ENCODE assay signal across 9 cellular contexts in genomic region chr11:65384301-65384889, GRCh38. TPM values are rescaled to one million over a fixed set of nuclear protein-coding genes. Genes with fewer than 3 reads are reported as not detected.
DNase-seq lines count a peak whose midpoint lies in the region; ATAC-seq, FAIRE-seq and TF ChIP-seq lines count a peak whose summit lies in the region.
"Had no signal": no experiment of that assay in that cellular context is flagged by ENCODE, and none has a peak within 500 bp of the region (broad histone marks: within the 10 kb centered on the region; RNA-seq: fewer than 3 reads in every experiment).

No MANE protein-coding gene starts in this region.

- WGBS in H1 (ENCODE audit: extremely low coverage in 1 of 2, insufficient coverage in 1 of 2, insufficient read length in 1 of 2, insufficient replicate concordance in 2 of 2, low coverage in 1 of 2, low lambda C conversion rate in 2 of 2, missing lambda C conversion rate in 1 of 2), 2 experiments = 85% methylated on average over 8 of the region's 8 CpGs; no CpG with 5 or more reads in 1 of the 2 experiments

- no peak overlapping the region for H2AFZ ChIP-seq in H1 (ENCODE audit: low read length)

- peaks cover 5% of the 10 kb centered on the region; the same call in 1 of the 2 replicates for H3K23me2 ChIP-seq in H1 (ENCODE audit: low read depth, low read length)

- H4K5ac ChIP-seq in H1 (ENCODE audit: insufficient read length, low read depth, low read length) = no peak overlapping the region

- intact Hi-C loops in CD4-positive, alpha-beta memory T cell (cut with micrococcal nuclease) = no loop called here

- no peaks in the 10 kb centered on the region for H3K27me3 ChIP-seq in CD4-positive, alpha-beta memory T cell (ENCODE audit: insufficient read depth, low read length)
- H3K27me3 ChIP-seq in SJSA1 (replicated peaks) (no peaks in the 10 kb centered on the region), H1 (replicated peaks in 1 of 4; ENCODE audit: control insufficient read depth in 3 of 4, extremely low read depth in 1 of 4, insufficient read depth in 3 of 4, low read length in 3 of 4) (0 out of 7 replicates have a peak, but pooled peaks cover 0 to 2% (median 0%) of the 10 kb centered on the region in 4 experiments), neutrophil (no peaks in the 10 kb centered on the region)

- peaks cover 12% of the 10 kb centered on the region for H3K36me3 ChIP-seq in CD4-positive, alpha-beta memory T cell (ENCODE audit: insufficient read depth, low read length)
- peaks cover 33% of the 10 kb centered on the region for H3K36me3 ChIP-seq in SJSA1
- no peaks in the 10 kb centered on the region for H3K36me3 ChIP-seq in H1 (ENCODE audit: control insufficient read depth in 2 of 4, insufficient read depth in 4 of 4, low read length in 3 of 4)
- H3K36me3 ChIP-seq in neutrophil = peaks cover 13% of the 10 kb centered on the region

- H3K4me1 ChIP-seq in CD4-positive, alpha-beta memory T cell (ENCODE audit: insufficient read depth, low read length) = peaks cover 80% of the 10 kb centered on the region
- H3K4me1 ChIP-seq in SJSA1 (replicated peaks) (peaks cover 84% of the 10 kb centered on the region), H1 (replicated peaks in 1 of 4; ENCODE audit: control insufficient read depth in 3 of 4, insufficient read depth in 4 of 4, low read length in 3 of 4) (peaks cover 0 to 12% (median 11%) of the 10 kb centered on the region in 4 experiments; a peak in 5 of 7 replicates), neutrophil (ENCODE audit: control insufficient read depth in 1 of 2, insufficient read depth in 1 of 2, low read depth in 1 of 2, low read length in 1 of 2) (peaks cover 41 to 58% of the 10 kb centered on the region in 2 experiments)

- H3K18ac ChIP-seq in H1 (ENCODE audit: extremely low read depth, low read length) = no peak overlapping the region

- H3K9ac ChIP-seq in H1 (replicated peaks in 1 of 4; ENCODE audit: extremely low read depth in 1 of 4, low read depth in 3 of 4, low read length in 3 of 4) = no peak overlapping the region

- no peaks in the 10 kb centered on the region for H3K9me3 ChIP-seq in CD4-positive, alpha-beta memory T cell (ENCODE audit: control insufficient read depth in 1 of 2, low read length in 2 of 2)
- H3K9me3 ChIP-seq in SJSA1 (replicated peaks) = peaks cover 3% of the 10 kb centered on the region; the same call in 1 of the 2 replicates
- H3K9me3 ChIP-seq in H1 (ENCODE audit: insufficient read depth in 2 of 2, low read depth in 1 of 2, low read length in 1 of 2) = no peaks in the 10 kb centered on the region
- H3K9me3 ChIP-seq in neutrophil = no peaks in the 10 kb centered on the region

- no peak for FAIRE-seq in H1 (lab: Jason Lieb, UNC)

- TF ChIP-seq RAD21 in H1 (IDR thresholded peaks at IDR 0.05 in 1 of 2, conservative IDR thresholded peaks at IDR 0.05 in 1 of 2; ENCODE audit: low read depth in 2 of 2, low read length in 2 of 2) = no peak

- H2AK5ac ChIP-seq in H1 (ENCODE audit: low read depth, low read length) = peak overlapping the region; percentile 82; the same call in 1 of the 2 replicates

- 0 out of 2 replicates have a peak overlapping the region, but pooled peaks have one; percentile 61 for H2BK15ac ChIP-seq in H1 (ENCODE audit: low read length)

- TF ChIP-seq EP300 in H1 (IDR thresholded peaks at IDR 0.05; ENCODE audit: borderline replicate concordance in 1 of 2, low read depth in 2 of 2, low read length in 2 of 2) = no peak

- no peak overlapping the region for H4K8ac ChIP-seq in H1 (ENCODE audit: extremely low read depth, insufficient read depth, low read length)

- peak overlapping the region; percentile 94 for H3K27ac ChIP-seq in CD4-positive, alpha-beta memory T cell (ENCODE audit: low read depth, low read length)
- H3K27ac ChIP-seq in SJSA1 (peak overlapping the region; percentile 92), H1 (ENCODE audit: low read depth, low read length) (no peak overlapping the region), neutrophil (peak overlapping the region; percentile 100)
- H3K27ac ChIP-seq: HL-60 had no signal

- H3K4me1 Mint-ChIP-seq in CD4-positive, alpha-beta memory T cell = peaks cover 31 to 85% (median 59%) of the 10 kb centered on the region in 4 donors

- H2BK5ac ChIP-seq in H1 (ENCODE audit: low read depth, low read length) = no peak overlapping the region

- no peak for TF ChIP-seq POLR2A in H1 (IDR thresholded peaks at IDR 0.05; ENCODE audit: control extremely low read depth in 1 of 2, low read depth in 2 of 2, low read length in 2 of 2)

- POLR2A ChIA-PET in CD4-positive, alpha-beta memory T cell (lab: Charles Lee; ENCODE audit: partially characterized antibody) = interaction anchor here (0.6 to 25.9 kb wide), 5 partner anchors 9 to 120 kb away, joined by 3 to 654 read pairs (median 4); partner anchors contain the start of genes MALAT1 and NEAT1
- POLR2A ChIA-PET in H1 (lab: Charles Lee; ENCODE audit: partially characterized antibody) = interaction anchor here (1.1 to 17.0 kb wide), 4 partner anchors 14 to 118 kb away, joined by 3 to 202 read pairs (median 8); partner anchors contain the start of genes MALAT1 and NEAT1

- H3K27ac Mint-ChIP-seq in CD4-positive, alpha-beta memory T cell = peak overlapping the region; percentile 94 to 99 (median 98)

- no peaks in the 10 kb centered on the region for H3K79me2 ChIP-seq in H1 (ENCODE audit: control insufficient read depth in 1 of 2, insufficient read depth in 2 of 2, low read length in 2 of 2)

- no peak overlapping the region for H4K91ac ChIP-seq in H1 (replicated peaks; ENCODE audit: insufficient read length, low read length)

- no peak for TF ChIP-seq CTCF in H1 (IDR thresholded peaks at IDR 0.05; ENCODE audit: control extremely low read depth in 1 of 3, insufficient read depth in 1 of 3, low read depth in 1 of 3, low read length in 3 of 3)
- TF ChIP-seq CTCF in neutrophil (IDR thresholded peaks at IDR 0.05) = no peak

- H3K4me3 ChIP-seq in CD4-positive, alpha-beta memory T cell (ENCODE audit: low read length in 2 of 2) = no peak overlapping the region
- H3K4me3 ChIP-seq in SJSA1 (no peak overlapping the region), H1 (ENCODE audit: extremely low read depth in 1 of 4, insufficient read depth in 2 of 4, low read depth in 3 of 4, low read length in 4 of 4) (no peak overlapping the region), neutrophil (ENCODE audit: low read depth in 1 of 2, low read length in 1 of 2) (no peak overlapping the region)

- no peak overlapping the region for H3K56ac ChIP-seq in H1 (replicated peaks; ENCODE audit: insufficient read length, low read depth, low read length)

- no peak overlapping the region for H3K23ac ChIP-seq in H1 (ENCODE audit: insufficient read length)

- DNase-seq in CD4-positive, alpha-beta memory T cell = peak in 3 of 5 donors; percentile 22 to 66 (median 32)
- DNase-seq in SJSA1 (ENCODE audit: low read depth in 1 of 2, low spot score in 2 of 2) (peak; percentile 52 to 55), H1 (ENCODE audit: low read depth in 1 of 2, low spot score in 2 of 2) (no peak), OCI-M2 (lab: John Stamatoyannopoulos, UW; ENCODE audit: unreplicated experiment) (no peak)

- H3K27me3 Mint-ChIP-seq in CD4-positive, alpha-beta memory T cell = no peaks in the 10 kb centered on the region

- H3K4ac ChIP-seq in H1 (replicated peaks; ENCODE audit: insufficient read length, low read depth, low read length) = no peak overlapping the region

- H4K20me1 ChIP-seq in H1 (replicated peaks in 1 of 2; ENCODE audit: control insufficient read depth in 1 of 2, insufficient read depth in 2 of 2, low read length in 2 of 2) = no peaks in the 10 kb centered on the region

- peak overlapping the region in 7 of 8 donors; percentile 61 to 90 (median 73) for H3K4me3 Mint-ChIP-seq in CD4-positive, alpha-beta memory T cell

- no peaks in the 10 kb centered on the region for H3K79me1 ChIP-seq in H1 (ENCODE audit: low read depth, low read length)

- H3K9me3 Mint-ChIP-seq in CD4-positive, alpha-beta memory T cell = peaks cover 0 to 1% (median 0%) of the 10 kb centered on the region in 8 donors

- no peak overlapping the region for H2BK12ac ChIP-seq in H1 (ENCODE audit: low read depth, low read length)

- H2BK120ac ChIP-seq in H1 (replicated peaks; ENCODE audit: low read depth, low read length) = no peak overlapping the region

- no peak overlapping the region for H2BK20ac ChIP-seq in H1 (ENCODE audit: low read length)

- peaks cover 5 to 18% of the 10 kb centered on the region in 2 donors for H3K36me3 Mint-ChIP-seq in CD4-positive, alpha-beta memory T cell

- H3K4me2 ChIP-seq in H1 (ENCODE audit: insufficient read depth in 1 of 2, low read depth in 2 of 2, low read length in 2 of 2) = no peak overlapping the region

- CTCF ChIA-PET in CD4-positive, alpha-beta memory T cell (lab: Charles Lee; ENCODE audit: partially characterized antibody) = interaction anchor here (1.4 to 6.3 kb wide), 2 partner anchors 31 to 124 kb away, joined by 3 to 75 read pairs; no protein-coding TSS in a partner anchor
- CTCF ChIA-PET in H1 (lab: Charles Lee; ENCODE audit: partially characterized antibody) = interaction anchor here (0.8 to 2.0 kb wide), 6 partner anchors 9 to 95 kb away, joined by 3 to 7 read pairs (median 5); no protein-coding TSS in a partner anchor

- no peak overlapping the region for H3K14ac ChIP-seq in H1 (ENCODE audit: insufficient read length)

- no peak for ATAC-seq in activated CD4-positive, CD25-positive, alpha-beta regulatory T cell treated with anti-CD3 and anti-CD28 coated beads, Interleukin-2, amount 50 U/mL, for 24 hours
- no peak for ATAC-seq in GM21367 (IDR thresholded peaks at IDR 0.05; ENCODE audit: unreplicated experiment)
- ATAC-seq in GM19452 (IDR thresholded peaks at IDR 0.05; ENCODE audit: unreplicated experiment) = no peak

RNA-seq across cellular contexts. Expression of gene SLC25A45, which starts 1.9 kb away (rescaled TPM):
- 10 to 100 TPM; 17.0 to 24.2 TPM for total RNA-seq in CD4-positive, alpha-beta memory T cell
- polyA plus RNA-seq in CD4-positive, alpha-beta memory T cell = 10 to 100 TPM in 1 of 2 donors, 1 to 10 TPM in 1; 7.2 to 15.0 TPM
- 3.1 and 5.3 TPM in 2 replicates for total RNA-seq in SJSA1 (2014; rRNA removed; shearing (Covaris generic))
- 0.54 and 0.61 TPM in 2 replicates for total RNA-seq in H1 (2021; fragmentation: NEBNext Ultra II Directional; extraction: Animal tissue kit (Norgen Biotek cat#: 25700))
- polyA plus RNA-seq in H1 (2011; rRNA removed) = 0.59 and 0.97 TPM in 2 replicates
- 0.76 TPM for polyA plus RNA-seq in H1 (2011; cell fraction: cytosol; rRNA removed)
- polyA plus RNA-seq in H1 (2011; cell fraction: nucleus; rRNA removed) = 3.3 TPM
- polyA plus RNA-seq in H1 (2012, experiment 1 of 2) = 0.67 to 1.3 TPM (median 1.0 TPM) in 4 replicates
- polyA plus RNA-seq in H1 (2012, experiment 2 of 2) = 0.37 TPM
- 0.95 TPM for polyA plus RNA-seq in H1 (2013, experiment 1 of 2)
- 1.1 TPM for polyA plus RNA-seq in H1 (2013, experiment 2 of 2)
- 0.20 and 0.28 TPM in 2 replicates for polyA minus RNA-seq in H1 (2011; rRNA and poly(A)+ RNA removed)
- polyA minus RNA-seq in H1 (2011; cell fraction: cytosol; rRNA and poly(A)+ RNA removed) = not detected
- 0.30 TPM for polyA minus RNA-seq in H1 (2011; cell fraction: nucleus; rRNA and poly(A)+ RNA removed)

RNA-seq across cellular contexts. Expression of gene FRMD8, which starts 2.0 kb away (rescaled TPM):
- total RNA-seq in CD4-positive, alpha-beta memory T cell = 10 to 100 TPM; 69.1 to 71.2 TPM
- 10 to 100 TPM; 44.1 to 55.6 TPM for polyA plus RNA-seq in CD4-positive, alpha-beta memory T cell
- 90.2 and 125 TPM in 2 replicates for total RNA-seq in SJSA1 (2014; rRNA removed; shearing (Covaris generic))
- total RNA-seq in H1 (2021; fragmentation: NEBNext Ultra II Directional; extraction: Animal tissue kit (Norgen Biotek cat#: 25700)) = 16.7 and 19.2 TPM in 2 replicates
- polyA plus RNA-seq in H1 (2011; rRNA removed) = 15.0 and 23.4 TPM in 2 replicates
- 14.8 TPM for polyA plus RNA-seq in H1 (2011; cell fraction: cytosol; rRNA removed)
- 26.9 TPM for polyA plus RNA-seq in H1 (2011; cell fraction: nucleus; rRNA removed)
- polyA plus RNA-seq in H1 (2012, experiment 1 of 2) = 8.5 to 12.7 TPM (median 10.9 TPM) in 4 replicates
- polyA plus RNA-seq in H1 (2012, experiment 2 of 2) = 10.7 TPM
- polyA plus RNA-seq in H1 (2013, experiment 1 of 2) = 8.6 TPM
- polyA plus RNA-seq in H1 (2013, experiment 2 of 2) = 7.7 TPM
- 9.5 and 15.1 TPM in 2 replicates for polyA minus RNA-seq in H1 (2011; rRNA and poly(A)+ RNA removed)
- 12.3 TPM for polyA minus RNA-seq in H1 (2011; cell fraction: cytosol; rRNA and poly(A)+ RNA removed)
- 14.0 TPM for polyA minus RNA-seq in H1 (2011; cell fraction: nucleus; rRNA and poly(A)+ RNA removed)

RNA-seq across cellular contexts. Expression of gene TIGD3, which starts 29.8 kb away (rescaled TPM):
- total RNA-seq in CD4-positive, alpha-beta memory T cell = 1 to 10 TPM in 1 of 2 experiments, under 1 TPM in 1; 0.96 to 1.1 TPM
- under 1 TPM in 1 of 2 donors, not detected in 1; 0.26 TPM for polyA plus RNA-seq in CD4-positive, alpha-beta memory T cell
- 0.25 TPM in 1 of 2 replicates, not detected in the other for total RNA-seq in SJSA1 (2014; rRNA removed; shearing (Covaris generic))
- 0.88 and 1.3 TPM in 2 replicates for total RNA-seq in H1 (2021; fragmentation: NEBNext Ultra II Directional; extraction: Animal tissue kit (Norgen Biotek cat#: 25700))
- 1.1 TPM in 2 replicates for polyA plus RNA-seq in H1 (2011; rRNA removed)
- 1.3 TPM for polyA plus RNA-seq in H1 (2011; cell fraction: cytosol; rRNA removed)
- polyA plus RNA-seq in H1 (2011; cell fraction: nucleus; rRNA removed) = 1.4 TPM
- polyA plus RNA-seq in H1 (2012, experiment 1 of 2) = 0.97 to 1.5 TPM (median 1.1 TPM) in 4 replicates
- polyA plus RNA-seq in H1 (2012, experiment 2 of 2) = 1.4 TPM
- 1.1 TPM for polyA plus RNA-seq in H1 (2013, experiment 1 of 2)
- 1.2 TPM for polyA plus RNA-seq in H1 (2013, experiment 2 of 2)
- polyA minus RNA-seq in H1 (2011; rRNA and poly(A)+ RNA removed) = 0.61 and 0.88 TPM in 2 replicates
- 1.2 TPM for polyA minus RNA-seq in H1 (2011; cell fraction: cytosol; rRNA and poly(A)+ RNA removed)
- polyA minus RNA-seq in H1 (2011; cell fraction: nucleus; rRNA and poly(A)+ RNA removed) = 2.3 TPM

RNA-seq across cellular contexts. Expression of gene NEAT1, which starts 38.2 kb away (rescaled TPM):
- 100 to 1,000 TPM; 685 to 687 TPM for total RNA-seq in CD4-positive, alpha-beta memory T cell
- 1 to 10 TPM; 2.3 to 4.0 TPM for polyA plus RNA-seq in CD4-positive, alpha-beta memory T cell
- total RNA-seq in SJSA1 (2014; rRNA removed; shearing (Covaris generic)) = 6.9 and 12.1 TPM in 2 replicates
- 10.4 and 10.7 TPM in 2 replicates for total RNA-seq in H1 (2021; fragmentation: NEBNext Ultra II Directional; extraction: Animal tissue kit (Norgen Biotek cat#: 25700))
- 1.6 and 2.4 TPM in 2 replicates for polyA plus RNA-seq in H1 (2011; rRNA removed)
- polyA plus RNA-seq in H1 (2011; cell fraction: cytosol; rRNA removed) = 5.7 TPM
- 5.7 TPM for polyA plus RNA-seq in H1 (2011; cell fraction: nucleus; rRNA removed)
- polyA plus RNA-seq in H1 (2012, experiment 1 of 2) = 16.2 to 22.8 TPM (median 18.4 TPM) in 4 replicates
- 1.4 TPM for polyA plus RNA-seq in H1 (2012, experiment 2 of 2)
- 3.0 TPM for polyA plus RNA-seq in H1 (2013, experiment 1 of 2)
- polyA plus RNA-seq in H1 (2013, experiment 2 of 2) = 2.6 TPM
- 11.4 and 18.7 TPM in 2 replicates for polyA minus RNA-seq in H1 (2011; rRNA and poly(A)+ RNA removed)
- 5.7 TPM for polyA minus RNA-seq in H1 (2011; cell fraction: cytosol; rRNA and poly(A)+ RNA removed)
- 23.0 TPM for polyA minus RNA-seq in H1 (2011; cell fraction: nucleus; rRNA and poly(A)+ RNA removed)

RNA-seq across cellular contexts. Expression of gene DPF2, which starts 50.7 kb away (rescaled TPM):
- 100 to 1,000 TPM; 101 to 102 TPM for total RNA-seq in CD4-positive, alpha-beta memory T cell
- 10 to 100 TPM; 65.1 to 67.8 TPM for polyA plus RNA-seq in CD4-positive, alpha-beta memory T cell
- total RNA-seq in SJSA1 (2014; rRNA removed; shearing (Covaris generic)) = 87.6 and 105 TPM in 2 replicates
- 67.2 and 79.2 TPM in 2 replicates for total RNA-seq in H1 (2021; fragmentation: NEBNext Ultra II Directional; extraction: Animal tissue kit (Norgen Biotek cat#: 25700))
- 53.6 and 88.1 TPM in 2 replicates for polyA plus RNA-seq in H1 (2011; rRNA removed)
- polyA plus RNA-seq in H1 (2011; cell fraction: cytosol; rRNA removed) = 54.2 TPM
- polyA plus RNA-seq in H1 (2011; cell fraction: nucleus; rRNA removed) = 92.9 TPM
- 54.9 to 59.5 TPM (median 58.3 TPM) in 4 replicates for polyA plus RNA-seq in H1 (2012, experiment 1 of 2)
- 59.4 TPM for polyA plus RNA-seq in H1 (2012, experiment 2 of 2)
- polyA plus RNA-seq in H1 (2013, experiment 1 of 2) = 59.5 TPM
- polyA plus RNA-seq in H1 (2013, experiment 2 of 2) = 55.5 TPM
- 39.9 and 69.2 TPM in 2 replicates for polyA minus RNA-seq in H1 (2011; rRNA and poly(A)+ RNA removed)
- 31.1 TPM for polyA minus RNA-seq in H1 (2011; cell fraction: cytosol; rRNA and poly(A)+ RNA removed)
- polyA minus RNA-seq in H1 (2011; cell fraction: nucleus; rRNA and poly(A)+ RNA removed) = 38.0 TPM

Comparison
In these comparisons a context has a peak if more than half of its experiments do, and no peak if none do; other contexts are left out.
1. DNase-seq: peak in CD4-positive, alpha-beta memory T cell (3 of 5) and SJSA1 (2 of 2); none in H1 (0 of 2) and OCI-M2 (single experiment).